Comparison of ENCODE assay signal across 9 cellular contexts in the genomic region with DNA sequence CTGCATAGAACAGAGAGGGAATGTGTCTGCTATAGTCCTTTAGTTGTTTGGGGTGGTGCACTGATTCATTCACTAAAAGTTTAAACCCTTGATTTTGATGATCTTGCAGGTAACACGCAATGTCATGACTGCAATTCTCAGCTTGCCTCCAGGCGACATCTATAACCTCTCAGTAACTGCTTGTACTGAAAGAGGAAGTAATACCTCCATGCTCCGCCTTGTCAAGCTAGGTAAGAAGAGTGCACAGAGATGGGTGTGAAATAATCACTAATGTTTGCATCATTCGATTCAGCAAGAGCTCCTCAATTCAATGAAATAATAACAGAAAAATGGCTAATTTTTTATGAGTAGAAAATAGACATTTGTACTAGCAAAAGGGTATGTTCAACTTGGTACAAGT.
DNase-seq lines count a peak whose midpoint lies in the region; ATAC-seq and TF ChIP-seq lines count a peak whose summit lies in the region.
"Had no signal": no experiment of that assay in that cellular context is flagged by ENCODE, and none has a peak within 500 bp of the region (broad histone marks: within the 10 kb centered on the region; RNA-seq: fewer than 3 reads in every experiment).

No MANE protein-coding gene starts in this region.

- H3K4me1 Mint-ChIP-seq in MCF 10A (ENCODE audit: insufficient read depth, unreplicated experiment), result peaks cover 31% of the 10 kb centered on the region
- H3K4me1 Mint-ChIP-seq in activated CD8-positive, alpha-beta memory T cell treated with anti-CD3 and anti-CD28 coated beads, Interleukin-2, amount 10 ng/mL, durations not matched to agents 7 days and 5 days, result no peaks in the 10 kb centered on the region
- peaks cover 10% of the 10 kb centered on the region for H3K4me1 Mint-ChIP-seq in CD14-positive monocyte

- no peak overlapping the region for H3K4me3 Mint-ChIP-seq in MCF 10A (ENCODE audit: unreplicated experiment)
- no peak overlapping the region for H3K4me3 Mint-ChIP-seq in activated CD8-positive, alpha-beta memory T cell treated with anti-CD3 and anti-CD28 coated beads, Interleukin-2, amount 10 ng/mL, durations not matched to agents 7 days and 5 days
- no peak overlapping the region for H3K4me3 Mint-ChIP-seq in CD14-positive monocyte
- H3K4me3 Mint-ChIP-seq: HFFc6 had no signal

- intact Hi-C loops in MCF 10A (cut with micrococcal nuclease) (loop anchor here (2.0 to 10.0 kb wide), 2 partner anchors 527 to 891 kb away; no protein-coding TSS in a partner anchor), breast epithelium (cut with DNase I; ENCODE audit: low total_unique reads) (no loop called here), CD14-positive monocyte (cut with micrococcal nuclease) (no loop called here)

- TF ChIP-seq POLR2A in breast epithelium (IDR thresholded peaks at IDR 0.05) (no peak), NB4 (IDR thresholded peaks at IDR 0.05; ENCODE audit: extremely low read depth, insufficient read length) (no peak), upper lobe of left lung (IDR thresholded peaks at IDR 0.05) (no peak)

- no TSS peak for BruUV-seq in MCF 10A (replicated peaks; lab: Mats Ljungman, UMichigan)

- H3K27me3 ChIP-seq in breast epithelium, result no peaks in the 10 kb centered on the region
- H3K27me3 ChIP-seq in upper lobe of left lung, result no peaks in the 10 kb centered on the region

- WGBS in upper lobe of left lung, 2 donors, result 75 to 77% methylated on average over 4 of the region's 4 CpGs

- peaks cover 9% of the 10 kb centered on the region for H3K36me3 Mint-ChIP-seq in MCF 10A (ENCODE audit: insufficient read depth, unreplicated experiment)
- no peaks in the 10 kb centered on the region for H3K36me3 Mint-ChIP-seq in activated CD8-positive, alpha-beta memory T cell treated with anti-CD3 and anti-CD28 coated beads, Interleukin-2, amount 10 ng/mL, durations not matched to agents 7 days and 5 days
- H3K36me3 Mint-ChIP-seq in CD14-positive monocyte, result no peaks in the 10 kb centered on the region

- peak overlapping the region; percentile 63 for H3K27ac Mint-ChIP-seq in MCF 10A (ENCODE audit: low read depth, unreplicated experiment)
- H3K27ac Mint-ChIP-seq in activated CD8-positive, alpha-beta memory T cell treated with anti-CD3 and anti-CD28 coated beads, Interleukin-2, amount 10 ng/mL, durations not matched to agents 7 days and 5 days, result no peak overlapping the region
- H3K27ac Mint-ChIP-seq in CD14-positive monocyte, result no peak overlapping the region
- H3K27ac Mint-ChIP-seq: HFFc6 had no signal

- H3K36me3 ChIP-seq in breast epithelium (no peaks in the 10 kb centered on the region), upper lobe of left lung (no peaks in the 10 kb centered on the region)

- no peak overlapping the region for H3K4me3 ChIP-seq in breast epithelium
- no peak overlapping the region for H3K4me3 ChIP-seq in NB4 (ENCODE audit: low read depth, low read length)
- H3K4me3 ChIP-seq in upper lobe of left lung, result no peak overlapping the region

- H3K9me3 ChIP-seq in breast epithelium (peaks cover 0 to 12% of the 10 kb centered on the region in 2 donors), upper lobe of left lung (peaks cover 0 to 5% (median 0%) of the 10 kb centered on the region in 4 donors)

- ATAC-seq in HG02938 (IDR thresholded peaks at IDR 0.05; ENCODE audit: unreplicated experiment) (peak; percentile 100), upper lobe of left lung (ENCODE audit: low FRiP score in 2 of 2) (no peak)
- no peak for ATAC-seq in activated CD8-positive, alpha-beta memory T cell treated with anti-CD3 and anti-CD28 coated beads, Interleukin-2, amount 10 ng/mL, durations not matched to agents 7 days and 5 days
- ATAC-seq in stimulated activated naive CD8-positive, alpha-beta T cell treated with anti-CD3 and anti-CD28 coated beads, Interleukin-15, Interleukin-2, amounts not matched to agents 100 U/mL and 50 U/mL, for 24 hours, result no peak

- H3K9me3 Mint-ChIP-seq in MCF 10A (ENCODE audit: unreplicated experiment), result no peaks in the 10 kb centered on the region
- H3K9me3 Mint-ChIP-seq in activated CD8-positive, alpha-beta memory T cell treated with anti-CD3 and anti-CD28 coated beads, Interleukin-2, amount 10 ng/mL, durations not matched to agents 7 days and 5 days (ENCODE audit: low read depth), result no peaks in the 10 kb centered on the region
- peaks cover 0 to 10% (median 5%) of the 10 kb centered on the region in 7 donors for H3K9me3 Mint-ChIP-seq in CD14-positive monocyte
- H3K9me3 Mint-ChIP-seq: HFFc6 had no signal

- no peak for TF ChIP-seq EP300 in upper lobe of left lung (IDR thresholded peaks at IDR 0.05)

- H3K4me1 ChIP-seq in breast epithelium, result no peaks in the 10 kb centered on the region
- no peaks in the 10 kb centered on the region for H3K4me1 ChIP-seq in upper lobe of left lung

- CTCF ChIA-PET in MCF 10A (lab: Yijun Ruan, JAX), result interaction anchor here (0.5 to 12.2 kb wide), 13 partner anchors 9 to 432 kb away, joined by 3 to 218 read pairs (median 4); a partner anchor contains a TSS
- CTCF ChIA-PET in activated CD8-positive, alpha-beta memory T cell treated with anti-CD3 and anti-CD28 coated beads, Interleukin-2, amount 10 ng/mL, durations not matched to agents 7 days and 5 days (lab: Charles Lee), result interaction anchor here (1.2 to 2.1 kb wide), 5 partner anchors 8 to 331 kb away, joined by 3 to 12 read pairs (median 5); no protein-coding TSS in a partner anchor

- TF ChIP-seq CTCF in MCF 10A (IDR thresholded peaks at IDR 0.05; ENCODE audit: unreplicated experiment) (no peak), breast epithelium (IDR thresholded peaks at IDR 0.05) (no peak), NB4 (IDR thresholded peaks at IDR 0.05; ENCODE audit: low read depth, low read length) (no peak), upper lobe of left lung (IDR thresholded peaks at IDR 0.05) (no peak), CD14-positive monocyte (IDR thresholded peaks at IDR 0.05) (no peak)

- H3K27me3 Mint-ChIP-seq in MCF 10A (ENCODE audit: insufficient read depth, unreplicated experiment), result no peaks in the 10 kb centered on the region
- H3K27me3 Mint-ChIP-seq in activated CD8-positive, alpha-beta memory T cell treated with anti-CD3 and anti-CD28 coated beads, Interleukin-2, amount 10 ng/mL, durations not matched to agents 7 days and 5 days, result peaks cover 37% of the 10 kb centered on the region
- peaks cover 4 to 8% (median 6%) of the 10 kb centered on the region in 3 donors for H3K27me3 Mint-ChIP-seq in CD14-positive monocyte (ENCODE audit: low read depth in 3 of 3)

- DNase-seq in MCF 10A (ENCODE audit: unreplicated experiment) (peak; percentile 72), breast epithelium (ENCODE audit: low spot score in 2 of 2) (no peak), NB4 (ENCODE audit: low read depth) (peak; percentile 55), upper lobe of left lung (no peak), CD14-positive monocyte (ENCODE audit: low spot score) (no peak)
- no peak for DNase-seq in activated CD8-positive, alpha-beta memory T cell treated with anti-CD3 and anti-CD28 coated beads, Interleukin-2, amount 10 ng/mL, durations not matched to agents 7 days and 5 days
- no peak for DNase-seq in stimulated activated naive CD8-positive, alpha-beta T cell treated with anti-CD3 and anti-CD28 coated beads, Interleukin-15, Interleukin-2, amounts not matched to agents 100 U/mL and 50 U/mL, for 24 hours
- DNase-seq: HFFc6 had no signal

- no peak overlapping the region for H3K27ac ChIP-seq in breast epithelium
- H3K27ac ChIP-seq in upper lobe of left lung, result no peak overlapping the region

- POLR2A ChIA-PET in MCF 10A (lab: Yijun Ruan, JAX), result interaction anchor here (1.2 to 4.1 kb wide), 6 partner anchors 9 to 251 kb away, joined by 3 to 47 read pairs (median 5); no protein-coding TSS in a partner anchor

Comparison
In these comparisons a context has a peak if more than half of its experiments do, and no peak if none do; other contexts are left out.
1. DNase-seq: peak in MCF 10A (single experiment) and NB4 (single experiment); none in breast epithelium (0 of 2), activated CD8-positive, alpha-beta memory T cell treated with anti-CD3 and anti-CD28 coated beads, Interleukin-2, amount 10 ng/mL, durations not matched to agents 7 days and 5 days (single experiment), stimulated activated naive CD8-positive, alpha-beta T cell treated with anti-CD3 and anti-CD28 coated beads, Interleukin-15, Interleukin-2, amounts not matched to agents 100 U/mL and 50 U/mL, for 24 hours (single experiment), upper lobe of left lung (0 of 2) and CD14-positive monocyte (single experiment).